ENCODE assay signal across 19 cellular contexts in the genomic region with DNA sequence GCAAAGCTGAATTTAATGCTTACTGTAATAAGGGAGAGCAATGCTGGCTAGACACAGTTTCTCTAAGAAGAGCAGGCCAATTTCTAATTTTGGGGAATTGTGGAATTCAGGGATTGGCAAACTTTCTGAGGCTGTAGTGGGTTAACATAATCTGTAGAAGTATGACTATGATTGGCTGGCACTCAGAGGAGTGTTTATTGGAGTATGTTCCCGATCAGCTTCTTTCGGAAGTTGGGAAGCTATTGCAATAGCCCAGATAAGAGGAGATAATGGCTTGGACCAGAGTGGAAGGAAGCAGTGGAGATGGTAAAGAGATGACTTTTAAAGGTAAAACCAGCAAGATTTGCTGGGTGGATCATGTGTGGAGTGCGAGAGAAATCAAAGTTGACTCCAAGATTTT.
"Had no signal": no experiment of that assay in that cellular context is flagged by ENCODE, and none has a peak within 500 bp of the region (broad histone marks: within the 10 kb centered on the region; RNA-seq: fewer than 3 reads in every experiment).

No MANE protein-coding gene starts in this region.

- DNase-seq: activated CD8-positive, alpha-beta memory T cell treated with anti-CD3 and anti-CD28 coated beads, Interleukin-2, amount 50 U/mL, for 4 hours; activated CD8-positive, alpha-beta T cell treated with anti-CD3 and anti-CD28 coated beads for 36 hours; activated gamma-delta T cell; activated T-cell treated with anti-CD3 and anti-CD28 coated beads, Interleukin-2, amount 50 U/mL, for 48 hours; anterior cingulate cortex; brain microvascular endothelial cell; heart left ventricle; immature natural killer cell; naive thymus-derived CD8-positive, alpha-beta T cell; stimulated activated CD4-positive, alpha-beta T cell treated with anti-CD3 and anti-CD28 coated beads, Interleukin-15, amount 100 ng/mL, for 24 hours; stimulated activated CD4-positive, alpha-beta T cell treated with anti-CD3 and anti-CD28 coated beads, Interleukin-4, amount 100 ng/mL, for 1 hour; stimulated activated naive CD4-positive, alpha-beta T cell; T-helper 17 cell; WERI-Rb-1 had no signal

- H3K9me3 ChIP-seq: heart left ventricle, tibial nerve, vagina had no signal

- ATAC-seq: activated CD8-positive, alpha-beta T cell treated with anti-CD3 and anti-CD28 coated beads for 36 hours; activated naive CD4-positive, alpha-beta T cell treated with anti-CD3 and anti-CD28 coated beads, Interleukin-2, amount 50 U/mL, for 72 hours; esophagus mucosa; naive thymus-derived CD8-positive, alpha-beta T cell; T-helper 17 cell had no signal

- H3K27ac Mint-ChIP-seq: activated CD8-positive, alpha-beta T cell treated with anti-CD3 and anti-CD28 coated beads for 36 hours; activated naive CD4-positive, alpha-beta T cell treated with anti-CD3 and anti-CD28 coated beads, Interleukin-2, amount 50 U/mL, for 72 hours; memory B cell had no signal

- H3K9me3 Mint-ChIP-seq: activated CD8-positive, alpha-beta T cell treated with anti-CD3 and anti-CD28 coated beads for 36 hours; activated naive CD4-positive, alpha-beta T cell treated with anti-CD3 and anti-CD28 coated beads, Interleukin-2, amount 50 U/mL, for 72 hours; immature natural killer cell; memory B cell; naive thymus-derived CD8-positive, alpha-beta T cell had no signal

- H3K27me3 ChIP-seq: brain microvascular endothelial cell, heart left ventricle, tibial nerve, vagina had no signal

- H3K4me3 ChIP-seq: heart left ventricle, tibial nerve, vagina had no signal

- H3K36me3 Mint-ChIP-seq: immature natural killer cell had no signal

- H3K36me3 ChIP-seq: brain microvascular endothelial cell, heart left ventricle, tibial nerve, vagina, WERI-Rb-1 had no signal

- H3K27me3 Mint-ChIP-seq: activated CD8-positive, alpha-beta T cell treated with anti-CD3 and anti-CD28 coated beads for 36 hours; memory B cell; naive thymus-derived CD8-positive, alpha-beta T cell; T-helper 17 cell had no signal

- H3K27ac ChIP-seq: brain microvascular endothelial cell, vagina, WERI-Rb-1 had no signal

- H3K4me3 Mint-ChIP-seq: activated CD8-positive, alpha-beta T cell treated with anti-CD3 and anti-CD28 coated beads for 36 hours; immature natural killer cell; memory B cell; T-helper 17 cell had no signal
